In the genomic region with DNA sequence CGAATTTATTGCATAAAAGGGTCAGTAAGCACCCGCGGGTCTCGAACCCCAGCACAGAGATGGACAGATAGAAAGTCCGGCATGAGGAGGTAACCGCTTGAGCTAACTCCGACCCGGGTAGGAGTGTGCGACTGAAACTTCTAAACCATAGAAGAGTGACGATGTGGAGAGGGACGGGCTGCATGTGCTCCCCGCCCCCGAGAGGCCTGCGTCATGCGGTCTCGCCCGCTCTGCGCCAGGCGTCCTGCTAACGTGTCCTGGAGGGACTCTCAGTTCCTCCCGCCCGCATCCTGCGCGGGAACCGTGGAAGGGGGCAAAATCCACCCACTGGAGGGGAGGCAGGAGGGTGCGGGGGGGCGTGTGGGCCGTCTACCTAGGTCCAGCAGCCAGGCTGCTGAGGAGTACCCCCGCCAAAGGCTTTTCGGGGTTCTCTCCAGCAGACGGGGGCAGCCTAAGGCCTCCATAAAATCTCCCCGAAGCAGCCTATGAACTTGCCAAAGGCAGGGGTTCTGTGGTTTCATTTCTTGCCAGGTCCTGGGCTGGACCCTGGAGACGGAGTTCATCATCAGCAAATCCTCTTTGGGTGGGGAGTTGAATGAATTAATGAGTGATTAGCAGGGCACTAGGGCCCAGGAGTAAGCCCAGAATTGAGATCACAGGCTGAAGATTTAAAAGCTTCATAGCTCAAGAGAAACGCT, we compare ENCODE assay signal across 8 cellular contexts. TPM values are rescaled to one million over a fixed set of nuclear protein-coding genes. Genes with fewer than 3 reads are reported as not detected.
DNase-seq lines count a peak whose midpoint lies in the region; ATAC-seq and TF ChIP-seq lines count a peak whose summit lies in the region.

No MANE protein-coding gene starts in this region.

- no peaks in the 10 kb centered on the region for H3K9me3 Mint-ChIP-seq in activated T-helper 1 cell treated with anti-CD3 and anti-CD28 coated beads, Interleukin-12 subunit alpha, Interleukin-12 subunit beta, Interleukin-2, Interleukin-4 antibody, amounts not matched to agents 30 ng/mL and 10 ng/mL and 1 ng/mL, durations not matched to agents 14 hours and 24 hours and 36 hours

- DNase-seq in GM12864 (ENCODE audit: low read depth): peak; percentile 81
- peak; percentile 63 for DNase-seq in HCT116 (ENCODE audit: low read depth, low spot score)
- peak; percentile 6 for DNase-seq in NCI-H2227 (lab: John Stamatoyannopoulos, UW; ENCODE audit: unreplicated experiment)
- peak; percentile 59 for DNase-seq in activated T-helper 1 cell treated with anti-CD3 and anti-CD28 coated beads, Interleukin-12 subunit alpha, Interleukin-12 subunit beta, Interleukin-2, Interleukin-4 antibody, amounts not matched to agents 30 ng/mL and 10 ng/mL and 1 ng/mL, durations not matched to agents 14 hours and 24 hours and 36 hours (ENCODE audit: low spot score)
- peak; percentile 82 to 93 (median 84) for DNase-seq in ovary
- DNase-seq in tibial artery: peak; percentile 87 to 95
- no peak for DNase-seq in 8988T

- H3K4me3 ChIP-seq in GM12864 (ENCODE audit: low read depth, low read length) (peak overlapping the region; percentile 54), HCT116 (replicated peaks in 1 of 2; ENCODE audit: low read depth in 1 of 2, low read length in 2 of 2) (peak overlapping the region; percentile 35 to 53), gastroesophageal sphincter (peak overlapping the region; percentile 21 to 44), ovary (peak overlapping the region; percentile 29), tibial artery (peak overlapping the region; percentile 48 to 52)

- no peaks in the 10 kb centered on the region for H3K36me3 Mint-ChIP-seq in activated T-helper 1 cell treated with anti-CD3 and anti-CD28 coated beads, Interleukin-12 subunit alpha, Interleukin-12 subunit beta, Interleukin-2, Interleukin-4 antibody, amounts not matched to agents 30 ng/mL and 10 ng/mL and 1 ng/mL, durations not matched to agents 14 hours and 24 hours and 36 hours (ENCODE audit: low read depth)

- H3K27ac Mint-ChIP-seq in activated T-helper 1 cell treated with anti-CD3 and anti-CD28 coated beads, Interleukin-12 subunit alpha, Interleukin-12 subunit beta, Interleukin-2, Interleukin-4 antibody, amounts not matched to agents 30 ng/mL and 10 ng/mL and 1 ng/mL, durations not matched to agents 14 hours and 24 hours and 36 hours: peak overlapping the region; percentile 83

- TF ChIP-seq EP300 in gastroesophageal sphincter (IDR thresholded peaks at IDR 0.05) (no peak), ovary (IDR thresholded peaks at IDR 0.05) (no peak)

- RAD21 ChIA-PET in HCT116 (lab: Charles Lee; ENCODE audit: low non-redundant PET in 1 of 2, low total read pairs in 2 of 2, uncharacterized antibody in 2 of 2, unreplicated experiment in 2 of 2): no interaction called here

- H3K4me1 ChIP-seq in HCT116 (ENCODE audit: control insufficient read depth in 1 of 2, insufficient read depth in 2 of 2, low read length in 2 of 2) (peaks cover 0 to 17% of the 10 kb centered on the region in 2 experiments; a peak in 1 of 4 replicates), gastroesophageal sphincter (peaks cover 0 to 33% (median 0%) of the 10 kb centered on the region in 3 donors), ovary (ENCODE audit: insufficient read depth) (no peaks in the 10 kb centered on the region), tibial artery (peaks cover 0 to 19% (median 8%) of the 10 kb centered on the region in 4 donors)

- H3K36me3 ChIP-seq in HCT116 (ENCODE audit: control insufficient read depth in 1 of 2, insufficient read depth in 2 of 2, low read length in 2 of 2) (no peaks in the 10 kb centered on the region), gastroesophageal sphincter (no peaks in the 10 kb centered on the region), ovary (no peaks in the 10 kb centered on the region), tibial artery (no peaks in the 10 kb centered on the region)

- H3K79me2 ChIP-seq in HCT116 (ENCODE audit: insufficient read depth, low read length): no peaks in the 10 kb centered on the region

- peak overlapping the region; percentile 61 for H3K9ac ChIP-seq in HCT116 (ENCODE audit: low read length)

- CTCF ChIA-PET in HCT116 (lab: Charles Lee): interaction anchor here (1.0 to 1.2 kb wide), 2 partner anchors 52 to 92 kb away, joined by 3 read pairs; partner anchors contain the start of gene SMAD5

- POLR2A ChIA-PET in HCT116 (lab: Charles Lee): no interaction called here

- no peak overlapping the region for H3K27ac ChIP-seq in HCT116 (ENCODE audit: low read depth, low read length)
- peak overlapping the region; percentile 77 to 84 (median 80) for H3K27ac ChIP-seq in gastroesophageal sphincter
- H3K27ac ChIP-seq in ovary: peak overlapping the region; percentile 63 to 69
- H3K27ac ChIP-seq in tibial artery: peak overlapping the region; percentile 70 to 80

- TF ChIP-seq RAD21 in HCT116 (IDR thresholded peaks at IDR 0.05; ENCODE audit: low read depth): no peak

- peak; percentile 88 for ATAC-seq in HCT116
- ATAC-seq in gastroesophageal sphincter: peak; percentile 95

- peaks cover 41% of the 10 kb centered on the region for H3K27me3 Mint-ChIP-seq in activated T-helper 1 cell treated with anti-CD3 and anti-CD28 coated beads, Interleukin-12 subunit alpha, Interleukin-12 subunit beta, Interleukin-2, Interleukin-4 antibody, amounts not matched to agents 30 ng/mL and 10 ng/mL and 1 ng/mL, durations not matched to agents 14 hours and 24 hours and 36 hours (ENCODE audit: insufficient read depth)

- TF ChIP-seq POLR2A in HCT116 (IDR thresholded peaks at IDR 0.05; ENCODE audit: borderline replicate concordance, extremely low read depth, insufficient read depth, insufficient read length) (no peak), gastroesophageal sphincter (IDR thresholded peaks at IDR 0.05) (peak; percentile 20 to 37), ovary (IDR thresholded peaks at IDR 0.05) (peak; percentile 85)

- WGBS in gastroesophageal sphincter (ENCODE audit: low coverage in 1 of 2), 2 donors: 20 to 66% methylated on average over 2 to 20 of the region's 34 CpGs
- WGBS in ovary, 3 donors: 19 to 74% (median 36%) methylated on average over 31 to 34 of the region's 34 CpGs

- H3K4me1 Mint-ChIP-seq in activated T-helper 1 cell treated with anti-CD3 and anti-CD28 coated beads, Interleukin-12 subunit alpha, Interleukin-12 subunit beta, Interleukin-2, Interleukin-4 antibody, amounts not matched to agents 30 ng/mL and 10 ng/mL and 1 ng/mL, durations not matched to agents 14 hours and 24 hours and 36 hours (ENCODE audit: low read depth): peaks cover 14% of the 10 kb centered on the region

- H3K4me2 ChIP-seq in HCT116 (ENCODE audit: low read length): peak overlapping the region; percentile 76

- H3K9me3 ChIP-seq in HCT116 (ENCODE audit: control insufficient read depth in 1 of 2, insufficient read depth in 1 of 2, low read depth in 1 of 2, low read length in 2 of 2) (no peaks in the 10 kb centered on the region), gastroesophageal sphincter (no peaks in the 10 kb centered on the region), ovary (no peaks in the 10 kb centered on the region), tibial artery (no peaks in the 10 kb centered on the region)

- H3K9me2 ChIP-seq in HCT116 (ENCODE audit: insufficient read depth): no peaks in the 10 kb centered on the region

- intact Hi-C loops in HCT116 (cut with micrococcal nuclease): no loop called here
- intact Hi-C loops in activated T-helper 1 cell treated with anti-CD3 and anti-CD28 coated beads, Interleukin-12 subunit alpha, Interleukin-12 subunit beta, Interleukin-2, Interleukin-4 antibody, amounts not matched to agents 30 ng/mL and 10 ng/mL and 1 ng/mL, durations not matched to agents 14 hours and 24 hours and 36 hours (cut with micrococcal nuclease): loop anchor here (1.0 kb wide), 1 partner anchor 43 kb away; no protein-coding TSS in a partner anchor
- intact Hi-C loops in ovary (cut with DNase I): loop anchor here (5.0 to 10.0 kb wide), 5 partner anchors 54 to 193 kb away; partner anchors contain the start of gene SMAD5 (in 1 of the 4)
- intact Hi-C loops in tibial artery (cut with DNase I; ENCODE audit: low total_unique reads): loop anchor here (5.0 kb wide), 3 partner anchors 52 to 193 kb away; partner anchors contain the start of gene SMAD5

- TSS peak; percentile 66 for BruUV-seq in HCT116 (replicated peaks; lab: Mats Ljungman, UMichigan)

- H3K27me3 ChIP-seq in HCT116 (ENCODE audit: insufficient read depth, low read length) (no peaks in the 10 kb centered on the region), gastroesophageal sphincter (no peaks in the 10 kb centered on the region), ovary (no peaks in the 10 kb centered on the region), tibial artery (no peaks in the 10 kb centered on the region)

- no peaks in the 10 kb centered on the region for H4K20me1 ChIP-seq in HCT116 (ENCODE audit: insufficient read depth)

- TF ChIP-seq CTCF in GM12864 (IDR thresholded peaks at IDR 0.05; ENCODE audit: low read depth, low read length, missing control alignments) (no peak), HCT116 (IDR thresholded peaks at IDR 0.05 in 2 of 3, conservative IDR thresholded peaks at IDR 0.05 in 1 of 3; ENCODE audit: borderline replicate concordance in 1 of 3, insufficient read depth in 1 of 3, low read depth in 2 of 3, low read length in 2 of 3) (no peak), gastroesophageal sphincter (IDR thresholded peaks at IDR 0.05) (no peak), ovary (IDR thresholded peaks at IDR 0.05) (no peak), tibial artery (IDR thresholded peaks at IDR 0.05) (no peak)

- H2AFZ ChIP-seq in HCT116 (ENCODE audit: low read depth, low read length, poor library complexity, severe bottlenecking): peak overlapping the region; percentile 67

- H3K4me3 Mint-ChIP-seq in activated T-helper 1 cell treated with anti-CD3 and anti-CD28 coated beads, Interleukin-12 subunit alpha, Interleukin-12 subunit beta, Interleukin-2, Interleukin-4 antibody, amounts not matched to agents 30 ng/mL and 10 ng/mL and 1 ng/mL, durations not matched to agents 14 hours and 24 hours and 36 hours: peak overlapping the region; percentile 65

RNA-seq across cellular contexts. Expression of gene TGFBI, which starts 51.8 kb away (rescaled TPM):
- 0.64 TPM for total RNA-seq in HCT116 (2021; ENCODE audit: unreplicated experiment)
- polyA plus RNA-seq in HCT116 (2012): 0.05 TPM in 1 of 2 replicates, not detected in the other
- not detected in 2 replicates for total RNA-seq in activated T-helper 1 cell treated with anti-CD3 and anti-CD28 coated beads, Interleukin-12 subunit alpha, Interleukin-12 subunit beta, Interleukin-2, Interleukin-4 antibody, amounts not matched to agents 30 ng/mL and 10 ng/mL and 1 ng/mL, durations not matched to agents 14 hours and 24 hours and 36 hours
- total RNA-seq in gastroesophageal sphincter: 100 to 1,000 TPM in 3 of 4 donors, 10 to 100 TPM in 1; 29.0 to 159 (median 112) TPM
- 10 to 100 TPM; 14.5 to 46.6 (median 25.3) TPM for total RNA-seq in ovary
- 100 to 1,000 TPM in 1 of 2 donors, 10 to 100 TPM in 1; 22.2 to 138 TPM for polyA plus RNA-seq in ovary

RNA-seq across cellular contexts. Expression of gene SMAD5, which starts 52.0 kb away (rescaled TPM):
- total RNA-seq in HCT116 (2021; ENCODE audit: unreplicated experiment): 64.3 TPM
- polyA plus RNA-seq in HCT116 (2012): 25.0 and 25.4 TPM in 2 replicates
- 17.9 TPM in 2 replicates for total RNA-seq in activated T-helper 1 cell treated with anti-CD3 and anti-CD28 coated beads, Interleukin-12 subunit alpha, Interleukin-12 subunit beta, Interleukin-2, Interleukin-4 antibody, amounts not matched to agents 30 ng/mL and 10 ng/mL and 1 ng/mL, durations not matched to agents 14 hours and 24 hours and 36 hours
- 10 to 100 TPM; 35.6 to 62.7 (median 51.7) TPM for total RNA-seq in gastroesophageal sphincter
- 100 to 1,000 TPM in 5 of 7 donors, 10 to 100 TPM in 2; 41.8 to 130 (median 112) TPM for total RNA-seq in ovary
- polyA plus RNA-seq in ovary: 10 to 100 TPM; 20.3 to 33.7 TPM
